Comparison of ENCODE assay signal across 19 cellular contexts in the genomic region with DNA sequence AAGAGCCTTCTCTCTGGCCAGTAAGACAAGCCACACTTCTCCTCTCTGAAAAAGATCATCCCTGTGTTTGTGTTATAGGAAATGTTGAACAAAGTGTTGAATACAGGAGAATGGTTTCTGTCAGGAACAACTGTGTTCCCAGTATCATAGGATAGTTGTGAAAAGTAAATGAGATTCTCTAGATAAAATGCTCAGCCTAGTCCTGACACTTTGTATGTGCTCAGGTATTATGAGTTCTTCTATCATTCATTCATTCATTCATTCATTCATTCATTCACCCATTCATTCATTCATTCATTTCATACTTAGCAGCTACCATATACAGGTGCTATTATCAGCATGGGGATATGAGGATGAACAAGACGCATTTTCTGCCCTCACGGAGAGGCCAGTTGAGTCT. TPM values are rescaled to one million over a fixed set of nuclear protein-coding genes. Genes with fewer than 3 reads are reported as not detected.
DNase-seq lines count a peak whose midpoint lies in the region; ATAC-seq, FAIRE-seq and TF ChIP-seq lines count a peak whose summit lies in the region.
"Had no signal": no experiment of that assay in that cellular context is flagged by ENCODE, and none has a peak within 500 bp of the region (broad histone marks: within the 10 kb centered on the region; RNA-seq: fewer than 3 reads in every experiment).

No MANE protein-coding gene starts in this region.

- TF ChIP-seq CTCF in HepG2 (CRISPR knock-in tag; IDR thresholded peaks at IDR 0.05), result no peak
- no peak for TF ChIP-seq CTCF in right lobe of liver (IDR thresholded peaks at IDR 0.05)
- no peak for TF ChIP-seq CTCF in HFFc6 (IDR thresholded peaks at IDR 0.05)
- no peak for TF ChIP-seq CTCF in GM13976 (IDR thresholded peaks at IDR 0.05; ENCODE audit: borderline replicate concordance, control extremely low read depth, extremely low read depth, insufficient read depth, missing control alignments)

- DNase-seq in HepG2 (ENCODE audit: low spot score) (no peak), right lobe of liver (no peak), HFFc6 (no peak), SJSA1 (ENCODE audit: low read depth in 1 of 2, low spot score in 2 of 2) (no peak), urothelium cell line (ENCODE audit: low spot score) (no peak), H7 (no peak), NCI-H2171 treated with DMSO at 0.1 percent for 48 hours (lab: John Stamatoyannopoulos, UW) (no peak), GM13976 (ENCODE audit: low spot score) (no peak)
- DNase-seq: CD4-positive, alpha-beta memory T cell; GDM1; KG1 had no signal

- H3K4me3 ChIP-seq in HepG2 (replicated peaks in 1 of 3; ENCODE audit: insufficient read depth in 1 of 3, low read depth in 2 of 3, low read length in 3 of 3) (no peak overlapping the region), right lobe of liver (no peak overlapping the region), SJSA1 (no peak overlapping the region), H7 (ENCODE audit: insufficient read depth, low read depth, low read length) (no peak overlapping the region)
- H3K4me3 ChIP-seq: BLaER1, HAP-1 had no signal

- ATAC-seq in HepG2 (no peak), right lobe of liver (no peak)

- no peaks in the 10 kb centered on the region; a peak in 1 of 5 replicates for H3K27me3 ChIP-seq in HepG2 (ENCODE audit: control insufficient read depth in 1 of 2, insufficient read depth in 2 of 2, low read length in 2 of 2)
- H3K27me3 ChIP-seq in right lobe of liver, result no peaks in the 10 kb centered on the region
- H3K27me3 ChIP-seq in SJSA1 (replicated peaks), result no peaks in the 10 kb centered on the region
- H3K27me3 ChIP-seq in H7 (ENCODE audit: control insufficient read depth, insufficient read depth, low read length), result no peaks in the 10 kb centered on the region
- H3K27me3 ChIP-seq: BLaER1 had no signal

- no TSS peak for BruUV-seq in HepG2 (replicated peaks; lab: Mats Ljungman, UMichigan)

- CTCF ChIA-PET in HepG2 (lab: Yijun Ruan, JAX; ENCODE audit: low intra/inter-chr PET ratio, low total read pairs), result no interaction called here

- H3K79me2 ChIP-seq in HepG2 (ENCODE audit: insufficient read depth, low read length), result no peaks in the 10 kb centered on the region

- no peaks in the 10 kb centered on the region for H4K20me1 ChIP-seq in HepG2 (ENCODE audit: insufficient read depth, low read length)
- H4K20me1 ChIP-seq: BLaER1 had no signal

- POLR2A ChIA-PET in HepG2 (lab: Yijun Ruan, JAX), result no interaction called here

- in situ Hi-C loops in HepG2 (cut with HindIII; ENCODE audit: extremely low pct_ligation_motif_present, low pct_unique_long_range_greater_than_20kb) (no loop called here), GM13976 (cut with MboI; ENCODE audit: low sequenced_read_pairs, unreplicated experiment) (no loop called here)

- TF ChIP-seq POLR2A in HepG2 (IDR thresholded peaks at IDR 0.05; ENCODE audit: insufficient read depth in 1 of 2, low read depth in 2 of 2, low read length in 2 of 2) (no peak), right lobe of liver (IDR thresholded peaks at IDR 0.05) (no peak)

- TF ChIP-seq EP300 in HepG2 (IDR thresholded peaks at IDR 0.05; ENCODE audit: low read depth in 2 of 2, low read length in 2 of 2) (no peak), HepG2 (CRISPR knock-in tag; IDR thresholded peaks at IDR 0.05; ENCODE audit: borderline replicate concordance) (no peak)

- H3K9me3 Mint-ChIP-seq in HFFc6, result no peaks in the 10 kb centered on the region
- H3K9me3 Mint-ChIP-seq: CD14-positive monocyte, IgD-negative memory B cell had no signal

- no peak overlapping the region for H2AFZ ChIP-seq in HepG2 (ENCODE audit: low read length)

- peaks cover 59% of the 10 kb centered on the region for H3K4me1 Mint-ChIP-seq in HFFc6 (ENCODE audit: low read depth)
- H3K4me1 Mint-ChIP-seq: IgD-negative memory B cell had no signal

- intact Hi-C loops in HepG2 (cut with micrococcal nuclease; ENCODE audit: unreplicated experiment), result no loop called here
- intact Hi-C loops in right lobe of liver (cut with DNase I), result no loop called here

- no peak overlapping the region for H3K4me2 ChIP-seq in HepG2 (ENCODE audit: low read depth, low read length)
- H3K4me2 ChIP-seq: BLaER1 had no signal

- no peak overlapping the region for H3K4me3 Mint-ChIP-seq in HFFc6
- H3K4me3 Mint-ChIP-seq: CD14-positive monocyte; CD4-positive, alpha-beta memory T cell; IgD-negative memory B cell had no signal

- peaks cover 55% of the 10 kb centered on the region for H3K36me3 Mint-ChIP-seq in HFFc6 (ENCODE audit: low read depth)
- H3K36me3 Mint-ChIP-seq: CD14-positive monocyte had no signal

- no peaks in the 10 kb centered on the region for H3K36me3 ChIP-seq in HepG2 (replicated peaks in 1 of 2; ENCODE audit: control insufficient read depth in 1 of 2, insufficient read depth in 2 of 2, low read length in 2 of 2)
- no peaks in the 10 kb centered on the region for H3K36me3 ChIP-seq in right lobe of liver
- H3K36me3 ChIP-seq in SJSA1, result no peaks in the 10 kb centered on the region
- 0 out of 2 replicates have a peak, but pooled peaks cover 2% of the 10 kb centered on the region for H3K36me3 ChIP-seq in H7 (replicated peaks; ENCODE audit: control insufficient read depth, insufficient read depth, low read length)

- peaks cover 17% of the 10 kb centered on the region for H3K4me1 ChIP-seq in HepG2 (ENCODE audit: insufficient read depth, low read length)
- no peaks in the 10 kb centered on the region for H3K4me1 ChIP-seq in right lobe of liver
- H3K4me1 ChIP-seq in SJSA1 (replicated peaks), result peaks cover 47% of the 10 kb centered on the region
- H3K4me1 ChIP-seq: BLaER1, HAP-1 had no signal

- H3K27ac ChIP-seq in HepG2 (ENCODE audit: extremely low read length, insufficient read depth, low read length), result no peak overlapping the region
- H3K27ac ChIP-seq in right lobe of liver, result no peak overlapping the region
- H3K27ac ChIP-seq in SJSA1, result 0 out of 2 replicates have a peak overlapping the region, but pooled peaks have one; percentile 12
- H3K27ac ChIP-seq: 22Rv1, BLaER1, HL-60 had no signal

- H3K27ac Mint-ChIP-seq in HFFc6, result peak overlapping the region; percentile 50
- H3K27ac Mint-ChIP-seq: CD14-positive monocyte, IgD-negative memory B cell had no signal

- H3K27me3 Mint-ChIP-seq in HFFc6 (ENCODE audit: insufficient read depth), result peaks cover 3% of the 10 kb centered on the region; the same call in 1 of the 2 replicates
- H3K27me3 Mint-ChIP-seq: IgD-negative memory B cell had no signal

- no peak for FAIRE-seq in HepG2 (lab: Jason Lieb, UNC)
- FAIRE-seq in urothelium cell line (lab: Jason Lieb, UNC), result peak; percentile 96
- FAIRE-seq: GM19239, H1 had no signal

- no peak overlapping the region for H3K9ac ChIP-seq in HepG2 (ENCODE audit: insufficient read depth, low read depth, low read length)
- H3K9ac ChIP-seq: BLaER1 had no signal

- H3K9me3 ChIP-seq in HepG2 (ENCODE audit: low read length) (no peaks in the 10 kb centered on the region), right lobe of liver (no peaks in the 10 kb centered on the region), SJSA1 (replicated peaks) (no peaks in the 10 kb centered on the region)
- H3K9me3 ChIP-seq: HAP-1 had no signal

- WGBS in HepG2 (ENCODE audit: low lambda C conversion rate), result 96% methylated on average over 2 of the region's 2 CpGs
- 45% methylated on average over 2 of the region's 2 CpGs for WGBS in right lobe of liver (ENCODE audit: insufficient coverage, low coverage, low lambda C conversion rate, missing lambda C conversion rate)

- TF ChIP-seq RAD21 in HepG2 (CRISPR knock-in tag; IDR thresholded peaks at IDR 0.05), result no peak

RNA-seq across cellular contexts. Expression of a gene that starts 22.5 kb away (rescaled TPM):
- total RNA-seq in HepG2 (2016; rRNA removed; fragmentation: Illumina TruSeq; extraction: Trizol) (0.24 and 0.27 TPM in 2 replicates), right lobe of liver (under 1 TPM; 0.35 to 0.80 (median 0.44) TPM)
- total RNA-seq in HepG2 (2016; cell fraction: cytosol; rRNA removed; fragmentation: Illumina TruSeq; extraction: Trizol; ENCODE audit: low read depth), result 0.18 TPM in 1 of 2 replicates, not detected in the other
- 0.18 and 0.80 TPM in 2 replicates for total RNA-seq in HepG2 (2016; cell fraction: insoluble cytoplasmic fraction; rRNA removed; fragmentation: Illumina TruSeq; extraction: Trizol)
- total RNA-seq in HepG2 (2016; cell fraction: membrane; rRNA removed; fragmentation: Illumina TruSeq; extraction: Trizol), result 0.06 and 0.07 TPM in 2 replicates
- 0.63 and 1.0 TPM in 2 replicates for total RNA-seq in HepG2 (2016; cell fraction: nucleus; rRNA removed; fragmentation: Illumina TruSeq; extraction: Trizol)
- polyA plus RNA-seq in HepG2 (2011; rRNA removed), result 3.0 and 3.3 TPM in 2 replicates
- polyA plus RNA-seq in HepG2 (2011; cell fraction: cytosol; rRNA removed), result 3.3 TPM in 2 replicates
- polyA plus RNA-seq in HepG2 (2011; cell fraction: nucleus; rRNA removed), result 1.1 and 1.2 TPM in 2 replicates
- 0.38 and 0.91 TPM in 2 replicates for polyA plus RNA-seq in HepG2 (2012)
- 0.05 and 0.16 TPM in 2 replicates for polyA plus RNA-seq in HepG2 (2016; cell fraction: cytosol; fragmentation: Illumina TruSeq; extraction: Trizol; ENCODE audit: low read depth)
- polyA plus RNA-seq in HepG2 (2016; cell fraction: insoluble cytoplasmic fraction; fragmentation: Illumina TruSeq; extraction: Trizol; ENCODE audit: low read depth), result 0.49 and 0.73 TPM in 2 replicates
- polyA plus RNA-seq in HepG2 (2016; cell fraction: membrane; fragmentation: Illumina TruSeq; extraction: Trizol; ENCODE audit: low read depth), result 0.24 and 0.27 TPM in 2 replicates
- 1.00 and 1.3 TPM in 2 replicates for polyA plus RNA-seq in HepG2 (2016; cell fraction: nucleus; fragmentation: Illumina TruSeq; extraction: Trizol; ENCODE audit: insufficient read depth, low read depth)
- polyA minus RNA-seq in HepG2 (2011; rRNA and poly(A)+ RNA removed; ENCODE audit: low replicate concordance), result 20.8 and 1,453 TPM in 2 replicates
- 2.6 and 2.8 TPM in 2 replicates for polyA minus RNA-seq in HepG2 (2011; cell fraction: cytosol; rRNA and poly(A)+ RNA removed)
- 1.1 and 1.4 TPM in 2 replicates for polyA minus RNA-seq in HepG2 (2011; cell fraction: nucleus; rRNA and poly(A)+ RNA removed)
- 100 to 1,000 TPM; 206 to 371 (median 280) TPM for total RNA-seq in HFFc6 (2021; fragmentation: NEBNext Ultra II Directional; extraction: Animal tissue kit (Norgen Biotek cat#: 25700))
- 1.6 and 2.8 TPM in 2 replicates for total RNA-seq in SJSA1 (2014; rRNA removed; shearing (Covaris generic))
- 0.07 TPM in 1 of 2 replicates, not detected in the other for total RNA-seq in H7 (2014; rRNA removed; shearing (Covaris generic))
- total RNA-seq: CD4-positive, alpha-beta memory T cell had no signal
- polyA plus RNA-seq: CD14-positive monocyte, IgD-negative memory B cell had no signal

RNA-seq across cellular contexts. Expression of a gene that starts 55.7 kb away (rescaled TPM):
- total RNA-seq in HepG2 (2016; rRNA removed; fragmentation: Illumina TruSeq; extraction: Trizol) (78.7 and 101 TPM in 2 replicates), right lobe of liver (10 to 100 TPM; 23.8 to 30.2 (median 25.3) TPM)
- total RNA-seq in HepG2 (2016; cell fraction: cytosol; rRNA removed; fragmentation: Illumina TruSeq; extraction: Trizol; ENCODE audit: low read depth), result 17.1 and 20.5 TPM in 2 replicates
- total RNA-seq in HepG2 (2016; cell fraction: insoluble cytoplasmic fraction; rRNA removed; fragmentation: Illumina TruSeq; extraction: Trizol), result 83.5 and 95.5 TPM in 2 replicates
- 25.9 and 31.6 TPM in 2 replicates for total RNA-seq in HepG2 (2016; cell fraction: membrane; rRNA removed; fragmentation: Illumina TruSeq; extraction: Trizol)
- total RNA-seq in HepG2 (2016; cell fraction: nucleus; rRNA removed; fragmentation: Illumina TruSeq; extraction: Trizol), result 58.7 and 68.9 TPM in 2 replicates
- polyA plus RNA-seq in HepG2 (2011; rRNA removed), result 37.3 and 48.5 TPM in 2 replicates
- 26.7 and 40.8 TPM in 2 replicates for polyA plus RNA-seq in HepG2 (2011; cell fraction: cytosol; rRNA removed)
- polyA plus RNA-seq in HepG2 (2011; cell fraction: nucleus; rRNA removed), result 72.4 and 75.0 TPM in 2 replicates
- polyA plus RNA-seq in HepG2 (2012), result 36.4 and 46.7 TPM in 2 replicates
- polyA plus RNA-seq in HepG2 (2016; cell fraction: cytosol; fragmentation: Illumina TruSeq; extraction: Trizol; ENCODE audit: low read depth), result 6.7 and 8.1 TPM in 2 replicates
- 82.3 and 82.4 TPM in 2 replicates for polyA plus RNA-seq in HepG2 (2016; cell fraction: insoluble cytoplasmic fraction; fragmentation: Illumina TruSeq; extraction: Trizol; ENCODE audit: low read depth)
- 12.6 and 15.8 TPM in 2 replicates for polyA plus RNA-seq in HepG2 (2016; cell fraction: membrane; fragmentation: Illumina TruSeq; extraction: Trizol; ENCODE audit: low read depth)
- polyA plus RNA-seq in HepG2 (2016; cell fraction: nucleus; fragmentation: Illumina TruSeq; extraction: Trizol; ENCODE audit: insufficient read depth, low read depth), result 68.6 and 70.6 TPM in 2 replicates
- polyA minus RNA-seq in HepG2 (2011; rRNA and poly(A)+ RNA removed; ENCODE audit: low replicate concordance), result 25.7 and 60.1 TPM in 2 replicates
- 26.0 and 29.4 TPM in 2 replicates for polyA minus RNA-seq in HepG2 (2011; cell fraction: cytosol; rRNA and poly(A)+ RNA removed)
- polyA minus RNA-seq in HepG2 (2011; cell fraction: nucleus; rRNA and poly(A)+ RNA removed), result 68.6 and 82.9 TPM in 2 replicates
- total RNA-seq in HFFc6 (2021; fragmentation: NEBNext Ultra II Directional; extraction: Animal tissue kit (Norgen Biotek cat#: 25700)), result 10 to 100 TPM; 87.6 to 97.3 (median 94.2) TPM
- 86.1 and 148 TPM in 2 replicates for total RNA-seq in SJSA1 (2014; rRNA removed; shearing (Covaris generic))
- total RNA-seq in H7 (2014; rRNA removed; shearing (Covaris generic)), result 69.7 and 74.7 TPM in 2 replicates

Comparison
In these comparisons a context has a peak if more than half of its experiments do, and no peak if none do; other contexts are left out.
1. RNA of a gene that starts 22.5 kb away (total RNA-seq): 206 to 371 TPM in HFFc6; 1.6 to 2.8 TPM in SJSA1, 0.35 to 0.80 TPM in right lobe of liver, 0.06 to 1.0 TPM in HepG2 and 0.07 TPM in H7; every median in the first group is over 10 times any median in the second.